Comparison of ENCODE assay signal across 1 cellular context in the genomic region with DNA sequence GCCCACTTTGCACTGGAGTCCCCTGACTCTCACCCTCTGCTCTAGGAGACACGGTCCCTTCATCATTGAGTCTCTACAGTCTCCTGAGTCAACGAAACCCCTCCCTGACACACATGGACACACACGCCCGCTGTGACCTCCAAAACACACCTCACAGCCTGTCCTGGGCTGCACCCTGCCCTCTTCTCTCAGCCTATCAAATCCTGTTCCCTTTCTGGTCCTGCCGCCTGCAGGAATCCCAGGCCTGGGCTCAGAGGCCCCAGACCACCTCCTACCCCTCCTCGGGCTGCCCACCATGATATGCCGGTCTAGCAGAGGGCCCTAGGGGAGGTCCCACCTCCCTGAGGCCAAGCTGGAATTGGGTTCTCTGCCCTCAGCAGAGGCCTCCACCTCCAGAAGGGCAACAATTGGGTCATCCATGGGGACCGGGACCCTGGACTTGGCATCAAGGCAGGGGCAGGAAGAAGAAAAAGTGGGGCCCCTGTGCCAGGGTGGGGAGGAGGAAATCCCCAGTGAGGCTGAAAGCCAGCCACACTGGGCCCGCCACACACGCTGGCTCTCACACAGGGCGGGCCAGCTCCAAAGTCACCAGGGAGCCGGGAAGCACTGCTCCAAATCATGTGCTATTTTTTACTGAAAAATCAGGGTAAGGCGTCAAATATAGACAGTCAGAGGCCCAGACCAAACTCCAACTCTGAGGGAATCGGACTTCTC.
TF ChIP-seq lines count a peak whose summit lies in the region.

No MANE protein-coding gene starts in this region.

TF ChIP-seq in A549, 52 proteins besides CTCF, POLR2A, EP300 and RAD21 (continued from another document):
- TF ChIP-seq RNF2 (IDR thresholded peaks at IDR 0.05; ENCODE audit: borderline replicate concordance, low read depth) (no peak), NFE2L2 (conservative IDR thresholded peaks at IDR 0.05; ENCODE audit: low read length) (no peak), FOSL2 (IDR thresholded peaks at IDR 0.05) (no peak), FOSL2 (CRISPR knock-in tag; IDR thresholded peaks at IDR 0.05) (no peak), TP53 (CRISPR knock-in tag; IDR thresholded peaks at IDR 0.05) (no peak), ATOH8 (CRISPR knock-in tag; IDR thresholded peaks at IDR 0.05; ENCODE audit: low read depth) (no peak), EHF (CRISPR knock-in tag; IDR thresholded peaks at IDR 0.05) (no peak), ESRRA (IDR thresholded peaks at IDR 0.05; ENCODE audit: borderline replicate concordance, low read length) (no peak), CEBPB (IDR thresholded peaks at IDR 0.05) (no peak), PHF8 (IDR thresholded peaks at IDR 0.05; ENCODE audit: borderline replicate concordance, low read depth) (no peak), ZC3H11A (IDR thresholded peaks at IDR 0.05) (no peak), EHMT2 (IDR thresholded peaks at IDR 0.05; ENCODE audit: low read depth) (no peak), MAZ (IDR thresholded peaks at IDR 0.05; ENCODE audit: borderline replicate concordance, low read depth, low read length) (no peak), PBX3 (IDR thresholded peaks at IDR 0.05) (no peak), TFCP2L1 (CRISPR knock-in tag; IDR thresholded peaks at IDR 0.05) (no peak), ZSCAN20 (CRISPR knock-in tag; IDR thresholded peaks at IDR 0.05) (no peak), HOXA7 (CRISPR knock-in tag; IDR thresholded peaks at IDR 0.05) (no peak)
- TF ChIP-seq, protein P1, sequence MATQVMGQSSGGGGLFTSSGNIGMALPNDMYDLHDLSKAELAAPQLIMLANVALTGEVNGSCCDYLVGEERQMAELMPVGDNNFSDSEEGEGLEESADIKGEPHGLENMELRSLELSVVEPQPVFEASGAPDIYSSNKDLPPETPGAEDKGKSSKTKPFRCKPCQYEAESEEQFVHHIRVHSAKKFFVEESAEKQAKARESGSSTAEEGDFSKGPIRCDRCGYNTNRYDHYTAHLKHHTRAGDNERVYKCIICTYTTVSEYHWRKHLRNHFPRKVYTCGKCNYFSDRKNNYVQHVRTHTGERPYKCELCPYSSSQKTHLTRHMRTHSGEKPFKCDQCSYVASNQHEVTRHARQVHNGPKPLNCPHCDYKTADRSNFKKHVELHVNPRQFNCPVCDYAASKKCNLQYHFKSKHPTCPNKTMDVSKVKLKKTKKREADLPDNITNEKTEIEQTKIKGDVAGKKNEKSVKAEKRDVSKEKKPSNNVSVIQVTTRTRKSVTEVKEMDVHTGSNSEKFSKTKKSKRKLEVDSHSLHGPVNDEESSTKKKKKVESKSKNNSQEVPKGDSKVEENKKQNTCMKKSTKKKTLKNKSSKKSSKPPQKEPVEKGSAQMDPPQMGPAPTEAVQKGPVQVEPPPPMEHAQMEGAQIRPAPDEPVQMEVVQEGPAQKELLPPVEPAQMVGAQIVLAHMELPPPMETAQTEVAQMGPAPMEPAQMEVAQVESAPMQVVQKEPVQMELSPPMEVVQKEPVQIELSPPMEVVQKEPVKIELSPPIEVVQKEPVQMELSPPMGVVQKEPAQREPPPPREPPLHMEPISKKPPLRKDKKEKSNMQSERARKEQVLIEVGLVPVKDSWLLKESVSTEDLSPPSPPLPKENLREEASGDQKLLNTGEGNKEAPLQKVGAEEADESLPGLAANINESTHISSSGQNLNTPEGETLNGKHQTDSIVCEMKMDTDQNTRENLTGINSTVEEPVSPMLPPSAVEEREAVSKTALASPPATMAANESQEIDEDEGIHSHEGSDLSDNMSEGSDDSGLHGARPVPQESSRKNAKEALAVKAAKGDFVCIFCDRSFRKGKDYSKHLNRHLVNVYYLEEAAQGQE (IDR thresholded peaks at IDR 0.05) = no peak
